In genomic region chr7:103076767-103077166, GRCh38 we compare ENCODE assay signal across 2 cellular contexts.
TF ChIP-seq lines count a peak whose summit lies in the region.

No MANE protein-coding gene starts in this region.

TF ChIP-seq in SK-N-SH, 30 proteins besides CTCF, POLR2A, EP300 and RAD21 (continued from another document):
- TF ChIP-seq REST (IDR thresholded peaks at IDR 0.05; ENCODE audit: low read depth, low read length) (no peak), FOXM1 (IDR thresholded peaks at IDR 0.05; ENCODE audit: low read depth) (no peak), CHD2 (IDR thresholded peaks at IDR 0.05; ENCODE audit: low read length, partially characterized antibody) (no peak), JUND (IDR thresholded peaks at IDR 0.05) (no peak), TCF12 (IDR thresholded peaks at IDR 0.05) (no peak), MXI1 (IDR thresholded peaks at IDR 0.05; ENCODE audit: low read depth, low read length) (no peak), TAF1 (IDR thresholded peaks at IDR 0.05; ENCODE audit: borderline replicate concordance, low read depth, low read length) (no peak)

TF ChIP-seq in SK-N-SH treated with all-trans-retinoic acid at 6 μM for 48 hours, 23 proteins besides CTCF, POLR2A, EP300 and RAD21 (continued from another document):
- TF ChIP-seq PATZ1 (CRISPR knock-in tag; IDR thresholded peaks at IDR 0.05; ENCODE audit: borderline replicate concordance) (no peak), CREB5 (CRISPR knock-in tag; IDR thresholded peaks at IDR 0.05; ENCODE audit: low read depth) (no peak), ISL1 (CRISPR knock-in tag; IDR thresholded peaks at IDR 0.05) (no peak), TSHZ2 (CRISPR knock-in tag; IDR thresholded peaks at IDR 0.05) (no peak), SNAI2 (CRISPR knock-in tag; IDR thresholded peaks at IDR 0.05) (no peak), ZFP3 (CRISPR knock-in tag; IDR thresholded peaks at IDR 0.05) (no peak), RARB (CRISPR knock-in tag; IDR thresholded peaks at IDR 0.05) (no peak), ZNF565 (CRISPR knock-in tag; conservative IDR thresholded peaks at IDR 0.05; ENCODE audit: low read depth) (no peak), GLIS3 (CRISPR knock-in tag; IDR thresholded peaks at IDR 0.05) (no peak), TOX (CRISPR knock-in tag; IDR thresholded peaks at IDR 0.05; ENCODE audit: borderline replicate concordance) (no peak), OSR1 (CRISPR knock-in tag; IDR thresholded peaks at IDR 0.05) (no peak), BACH2 (CRISPR knock-in tag; IDR thresholded peaks at IDR 0.05; ENCODE audit: borderline replicate concordance) (no peak), ZNF70 (CRISPR knock-in tag; IDR thresholded peaks at IDR 0.05) (no peak)
TF ChIP-seq in SK-N-SH treated with all-trans-retinoic acid at 6 μM for 48 hours: peak in this region for 0.
